In the genomic region with DNA sequence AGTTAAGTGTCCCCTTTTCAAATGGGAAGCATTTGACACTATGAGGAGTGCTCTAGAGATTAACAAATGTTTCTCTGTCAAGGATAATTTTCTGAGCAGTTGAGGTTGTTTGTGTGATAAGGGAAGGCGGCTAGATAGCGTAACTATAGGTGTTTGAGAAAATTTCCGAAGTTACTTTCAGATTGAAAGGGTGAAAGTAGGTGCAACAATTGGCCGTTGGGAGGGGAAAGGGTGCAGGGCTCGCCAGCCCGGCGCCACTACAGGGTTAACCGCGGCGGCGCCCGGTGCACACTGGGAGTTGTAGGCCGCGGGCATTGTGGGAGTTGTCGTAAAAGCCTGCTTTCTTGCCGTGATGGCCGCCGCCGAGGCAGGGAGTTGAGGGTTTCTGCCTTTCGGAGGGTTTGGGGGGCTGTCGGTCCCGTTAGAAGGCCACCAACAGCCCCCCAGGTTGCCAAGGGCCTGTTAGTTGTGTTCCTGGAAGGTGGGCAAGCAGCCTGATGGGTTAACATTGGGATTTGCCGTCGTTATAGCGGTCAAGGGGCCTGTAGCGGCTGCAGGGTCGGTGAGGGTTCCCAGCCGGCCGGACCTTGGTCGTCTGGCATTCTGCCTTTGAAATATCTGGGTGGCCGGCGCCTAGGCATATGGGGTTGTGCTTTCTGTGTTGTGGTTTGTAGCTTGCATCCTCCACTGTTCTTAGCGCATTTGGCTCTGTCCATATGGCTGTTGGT, we compare ENCODE assay signal across 1 cellular context.
TF ChIP-seq lines count a peak whose summit lies in the region.

No MANE protein-coding gene starts in this region.

TF ChIP-seq in GM23338, 12 proteins besides CTCF, POLR2A, EP300 and RAD21 (continued from another document):
- TF ChIP-seq, protein P1, sequence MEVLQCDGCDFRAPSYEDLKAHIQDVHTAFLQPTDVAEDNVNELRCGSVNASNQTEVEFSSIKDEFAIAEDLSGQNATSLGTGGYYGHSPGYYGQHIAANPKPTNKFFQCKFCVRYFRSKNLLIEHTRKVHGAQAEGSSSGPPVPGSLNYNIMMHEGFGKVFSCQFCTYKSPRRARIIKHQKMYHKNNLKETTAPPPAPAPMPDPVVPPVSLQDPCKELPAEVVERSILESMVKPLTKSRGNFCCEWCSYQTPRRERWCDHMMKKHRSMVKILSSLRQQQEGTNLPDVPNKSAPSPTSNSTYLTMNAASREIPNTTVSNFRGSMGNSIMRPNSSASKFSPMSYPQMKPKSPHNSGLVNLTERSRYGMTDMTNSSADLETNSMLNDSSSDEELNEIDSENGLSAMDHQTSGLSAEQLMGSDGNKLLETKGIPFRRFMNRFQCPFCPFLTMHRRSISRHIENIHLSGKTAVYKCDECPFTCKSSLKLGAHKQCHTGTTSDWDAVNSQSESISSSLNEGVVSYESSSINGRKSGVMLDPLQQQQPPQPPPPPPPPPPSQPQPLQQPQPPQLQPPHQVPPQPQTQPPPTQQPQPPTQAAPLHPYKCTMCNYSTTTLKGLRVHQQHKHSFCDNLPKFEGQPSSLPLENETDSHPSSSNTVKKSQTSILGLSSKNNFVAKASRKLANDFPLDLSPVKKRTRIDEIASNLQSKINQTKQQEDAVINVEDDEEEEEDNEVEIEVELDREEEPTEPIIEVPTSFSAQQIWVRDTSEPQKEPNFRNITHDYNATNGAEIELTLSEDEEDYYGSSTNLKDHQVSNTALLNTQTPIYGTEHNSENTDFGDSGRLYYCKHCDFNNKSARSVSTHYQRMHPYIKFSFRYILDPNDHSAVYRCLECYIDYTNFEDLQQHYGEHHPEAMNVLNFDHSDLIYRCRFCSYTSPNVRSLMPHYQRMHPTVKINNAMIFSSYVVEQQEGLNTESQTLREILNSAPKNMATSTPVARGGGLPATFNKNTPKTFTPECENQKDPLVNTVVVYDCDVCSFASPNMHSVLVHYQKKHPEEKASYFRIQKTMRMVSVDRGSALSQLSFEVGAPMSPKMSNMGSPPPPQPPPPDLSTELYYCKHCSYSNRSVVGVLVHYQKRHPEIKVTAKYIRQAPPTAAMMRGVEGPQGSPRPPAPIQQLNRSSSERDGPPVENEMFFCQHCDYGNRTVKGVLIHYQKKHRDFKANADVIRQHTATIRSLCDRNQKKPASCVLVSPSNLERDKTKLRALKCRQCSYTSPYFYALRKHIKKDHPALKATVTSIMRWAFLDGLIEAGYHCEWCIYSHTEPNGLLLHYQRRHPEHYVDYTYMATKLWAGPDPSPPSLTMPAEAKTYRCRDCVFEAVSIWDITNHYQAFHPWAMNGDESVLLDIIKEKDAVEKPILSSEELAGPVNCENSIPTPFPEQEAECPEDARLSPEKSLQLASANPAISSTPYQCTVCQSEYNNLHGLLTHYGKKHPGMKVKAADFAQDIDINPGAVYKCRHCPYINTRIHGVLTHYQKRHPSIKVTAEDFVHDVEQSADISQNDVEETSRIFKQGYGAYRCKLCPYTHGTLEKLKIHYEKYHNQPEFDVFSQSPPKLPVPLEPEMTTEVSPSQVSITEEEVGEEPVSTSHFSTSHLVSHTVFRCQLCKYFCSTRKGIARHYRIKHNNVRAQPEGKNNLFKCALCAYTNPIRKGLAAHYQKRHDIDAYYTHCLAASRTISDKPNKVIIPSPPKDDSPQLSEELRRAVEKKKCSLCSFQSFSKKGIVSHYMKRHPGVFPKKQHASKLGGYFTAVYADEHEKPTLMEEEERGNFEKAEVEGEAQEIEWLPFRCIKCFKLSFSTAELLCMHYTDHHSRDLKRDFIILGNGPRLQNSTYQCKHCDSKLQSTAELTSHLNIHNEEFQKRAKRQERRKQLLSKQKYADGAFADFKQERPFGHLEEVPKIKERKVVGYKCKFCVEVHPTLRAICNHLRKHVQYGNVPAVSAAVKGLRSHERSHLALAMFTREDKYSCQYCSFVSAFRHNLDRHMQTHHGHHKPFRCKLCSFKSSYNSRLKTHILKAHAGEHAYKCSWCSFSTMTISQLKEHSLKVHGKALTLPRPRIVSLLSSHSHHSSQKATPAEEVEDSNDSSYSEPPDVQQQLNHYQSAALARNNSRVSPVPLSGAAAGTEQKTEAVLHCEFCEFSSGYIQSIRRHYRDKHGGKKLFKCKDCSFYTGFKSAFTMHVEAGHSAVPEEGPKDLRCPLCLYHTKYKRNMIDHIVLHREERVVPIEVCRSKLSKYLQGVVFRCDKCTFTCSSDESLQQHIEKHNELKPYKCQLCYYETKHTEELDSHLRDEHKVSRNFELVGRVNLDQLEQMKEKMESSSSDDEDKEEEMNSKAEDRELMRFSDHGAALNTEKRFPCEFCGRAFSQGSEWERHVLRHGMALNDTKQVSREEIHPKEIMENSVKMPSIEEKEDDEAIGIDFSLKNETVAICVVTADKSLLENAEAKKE (CRISPR knock-in tag; IDR thresholded peaks at IDR 0.05) = no peak
- TF ChIP-seq, protein P2, sequence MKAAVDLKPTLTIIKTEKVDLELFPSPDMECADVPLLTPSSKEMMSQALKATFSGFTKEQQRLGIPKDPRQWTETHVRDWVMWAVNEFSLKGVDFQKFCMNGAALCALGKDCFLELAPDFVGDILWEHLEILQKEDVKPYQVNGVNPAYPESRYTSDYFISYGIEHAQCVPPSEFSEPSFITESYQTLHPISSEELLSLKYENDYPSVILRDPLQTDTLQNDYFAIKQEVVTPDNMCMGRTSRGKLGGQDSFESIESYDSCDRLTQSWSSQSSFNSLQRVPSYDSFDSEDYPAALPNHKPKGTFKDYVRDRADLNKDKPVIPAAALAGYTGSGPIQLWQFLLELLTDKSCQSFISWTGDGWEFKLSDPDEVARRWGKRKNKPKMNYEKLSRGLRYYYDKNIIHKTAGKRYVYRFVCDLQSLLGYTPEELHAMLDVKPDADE (IDR thresholded peaks at IDR 0.05) = peak; percentile 96
- TF ChIP-seq NANOG (IDR thresholded peaks at IDR 0.05; ENCODE audit: borderline replicate concordance) (no peak), EZH2 (IDR thresholded peaks at IDR 0.05; ENCODE audit: low read depth, unreplicated experiment) (no peak), CREB1 (CRISPR knock-in tag; IDR thresholded peaks at IDR 0.05; ENCODE audit: low read depth) (peak; percentile 52; the same call in 1 of the 2 replicates)
